11 cellular contexts compared by ENCODE assay signal in the genomic region with DNA sequence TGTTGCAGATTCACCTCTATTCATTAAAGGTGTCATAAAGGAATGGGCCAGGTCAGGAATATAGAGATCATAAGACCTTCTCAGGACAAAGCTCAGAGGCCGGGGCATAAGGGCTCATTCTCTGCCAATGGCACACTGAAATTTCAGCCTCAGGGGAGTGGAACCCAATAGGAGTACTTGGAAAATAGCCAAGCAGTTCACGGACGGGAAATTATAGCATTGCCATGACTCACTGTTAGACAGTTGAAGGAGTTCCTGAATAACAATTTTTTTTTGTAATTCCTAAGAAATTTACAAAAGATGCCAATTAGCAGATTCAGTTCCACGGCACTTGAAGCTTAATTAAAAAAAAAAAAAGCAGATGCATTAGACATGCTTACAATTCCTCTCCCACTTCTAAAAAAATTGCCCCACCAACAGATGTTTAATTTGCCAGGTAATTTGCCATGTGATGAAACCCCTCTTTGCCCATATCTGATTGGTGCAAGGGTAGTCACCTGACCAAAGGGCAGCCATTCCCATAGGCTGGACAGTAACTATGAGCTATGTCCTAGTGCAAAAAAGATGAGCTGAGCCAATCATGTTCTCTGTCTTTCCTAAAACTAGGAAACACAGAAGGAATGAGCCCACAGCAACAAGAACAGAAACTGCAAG. TPM values are rescaled to one million over a fixed set of nuclear protein-coding genes. Genes with fewer than 3 reads are reported as not detected.
DNase-seq lines count a peak whose midpoint lies in the region; TF ChIP-seq lines count a peak whose summit lies in the region.
"Had no signal": no experiment of that assay in that cellular context is flagged by ENCODE, and none has a peak within 500 bp of the region (broad histone marks: within the 10 kb centered on the region; RNA-seq: fewer than 3 reads in every experiment).

No MANE protein-coding gene starts in this region.

- peaks cover 9 to 33% of the 10 kb centered on the region in 2 donors for H3K4me1 ChIP-seq in thyroid gland

- DNase-seq in NCI-H2227 (lab: John Stamatoyannopoulos, UW; ENCODE audit: unreplicated experiment) = peak; percentile 7
- DNase-seq in NCI-H2227 treated with DMSO at 0.1 percent for 48 hours (lab: John Stamatoyannopoulos, UW) = no peak
- peak; percentile 97 for DNase-seq in RWPE1 (ENCODE audit: low spot score)
- peak; percentile 92 for DNase-seq in fibroblast of the aortic adventitia (ENCODE audit: low read depth)
- peak; percentile 70 to 73 for DNase-seq in thyroid gland
- no peak for DNase-seq in T-helper 2 cell
- DNase-seq in ureter (ENCODE audit: low spot score) = no peak
- DNase-seq in activated CD4-positive, alpha-beta T cell treated with anti-CD3 and anti-CD28 coated beads, Interleukin-2, amount 10 ng/mL, durations not matched to agents 24 days and 14 days = no peak
- DNase-seq: glutamatergic neuron had no signal

- peaks cover 16% of the 10 kb centered on the region for H3K27me3 Mint-ChIP-seq in activated CD4-positive, alpha-beta T cell treated with anti-CD3 and anti-CD28 coated beads, Interleukin-2, amount 10 ng/mL, durations not matched to agents 24 days and 14 days

- intact Hi-C loops in thyroid gland (cut with DNase I) = no loop called here
- intact Hi-C loops in activated CD4-positive, alpha-beta T cell treated with anti-CD3 and anti-CD28 coated beads, Interleukin-2, amount 10 ng/mL, durations not matched to agents 24 days and 14 days (cut with micrococcal nuclease) = no loop called here

- 7 to 15% methylated on average over 4 of the region's 4 CpGs for WGBS in thyroid gland, 2 donors

- TF ChIP-seq CTCF in RWPE1 (conservative IDR thresholded peaks at IDR 0.05; ENCODE audit: low read depth) = no peak
- no peak for TF ChIP-seq CTCF in fibroblast of the aortic adventitia (IDR thresholded peaks at IDR 0.05; ENCODE audit: insufficient read depth, low read length)
- TF ChIP-seq CTCF in thyroid gland (IDR thresholded peaks at IDR 0.05) = no peak

- H3K4me1 Mint-ChIP-seq in activated CD4-positive, alpha-beta T cell treated with anti-CD3 and anti-CD28 coated beads, Interleukin-2, amount 10 ng/mL, durations not matched to agents 24 days and 14 days = no peaks in the 10 kb centered on the region

- POLR2A ChIA-PET in RWPE1 (lab: Yijun Ruan, JAX; ENCODE audit: low non-redundant PET) = interaction anchor here (0.6 kb wide), 1 partner anchor 227 kb away, joined by 3 read pairs; no protein-coding TSS in a partner anchor

- no peak for TF ChIP-seq POLR2A in thyroid gland (IDR thresholded peaks at IDR 0.05)

- no peaks in the 10 kb centered on the region for H3K36me3 ChIP-seq in thyroid gland

- no peak overlapping the region for H3K4me3 ChIP-seq in fibroblast of the aortic adventitia (ENCODE audit: low read depth, low read length)
- H3K4me3 ChIP-seq in thyroid gland (replicated peaks in 1 of 3) = no peak overlapping the region

- no peaks in the 10 kb centered on the region for H3K9me3 ChIP-seq in thyroid gland

- H3K36me3 Mint-ChIP-seq in activated CD4-positive, alpha-beta T cell treated with anti-CD3 and anti-CD28 coated beads, Interleukin-2, amount 10 ng/mL, durations not matched to agents 24 days and 14 days (ENCODE audit: low read depth) = no peaks in the 10 kb centered on the region

- H3K9me3 Mint-ChIP-seq in activated CD4-positive, alpha-beta T cell treated with anti-CD3 and anti-CD28 coated beads, Interleukin-2, amount 10 ng/mL, durations not matched to agents 24 days and 14 days = no peaks in the 10 kb centered on the region

- CTCF ChIA-PET in RWPE1 (lab: Yijun Ruan, JAX) = interaction anchor here (1.3 to 2.6 kb wide), 3 partner anchors 13 to 145 kb away, joined by 6 to 11 read pairs (median 8); no protein-coding TSS in a partner anchor

- H3K4me3 Mint-ChIP-seq in activated CD4-positive, alpha-beta T cell treated with anti-CD3 and anti-CD28 coated beads, Interleukin-2, amount 10 ng/mL, durations not matched to agents 24 days and 14 days = no peak overlapping the region

- H3K27ac ChIP-seq in RWPE1 = no peak overlapping the region
- peak overlapping the region in 1 of 3 donors; percentile 22 for H3K27ac ChIP-seq in thyroid gland
- H3K27ac ChIP-seq: C4-2B, VCaP had no signal

- H3K27me3 ChIP-seq in thyroid gland = no peaks in the 10 kb centered on the region

- H3K27ac Mint-ChIP-seq in activated CD4-positive, alpha-beta T cell treated with anti-CD3 and anti-CD28 coated beads, Interleukin-2, amount 10 ng/mL, durations not matched to agents 24 days and 14 days = no peak overlapping the region

RNA-seq across cellular contexts. Expression of a gene that starts 58.6 kb away (rescaled TPM):
- total RNA-seq in fibroblast of the aortic adventitia (ENCODE audit: low replicate concordance) = 13.1 and 13.6 TPM in 2 replicates
- total RNA-seq in thyroid gland = 10 to 100 TPM in 3 of 4 donors, 1 to 10 TPM in 1; 7.8 to 15.9 (median 11.5) TPM
- 17.0 TPM for total RNA-seq in ureter
- 13.6 and 15.1 TPM in 2 replicates for total RNA-seq in activated CD4-positive, alpha-beta T cell treated with anti-CD3 and anti-CD28 coated beads, Interleukin-2, amount 10 ng/mL, durations not matched to agents 24 days and 14 days

RNA-seq across cellular contexts. Expression of a gene that starts 58.7 kb away (rescaled TPM):
- total RNA-seq in fibroblast of the aortic adventitia (ENCODE audit: low replicate concordance) (80.6 and 83.6 TPM in 2 replicates), thyroid gland (10 to 100 TPM; 71.4 to 86.1 (median 80.4) TPM), ureter (69.0 TPM)
- 96.5 and 98.7 TPM in 2 replicates for total RNA-seq in activated CD4-positive, alpha-beta T cell treated with anti-CD3 and anti-CD28 coated beads, Interleukin-2, amount 10 ng/mL, durations not matched to agents 24 days and 14 days

Comparison
In these comparisons a context has a peak if more than half of its experiments do, and no peak if none do; other contexts are left out.
1. DNase-seq: peak in NCI-H2227 (single experiment), RWPE1 (single experiment), fibroblast of the aortic adventitia (single experiment) and thyroid gland (2 of 2); none in NCI-H2227 treated with DMSO at 0.1 percent for 48 hours (single experiment), T-helper 2 cell (0 of 5), ureter (single experiment) and activated CD4-positive, alpha-beta T cell treated with anti-CD3 and anti-CD28 coated beads, Interleukin-2, amount 10 ng/mL, durations not matched to agents 24 days and 14 days (single experiment).